In genomic region chr6:37314117-37314802, GRCh38 we compare ENCODE assay signal across 26 cellular contexts. TPM values are rescaled to one million over a fixed set of nuclear protein-coding genes. Genes with fewer than 3 reads are reported as not detected.
A peak's percentile ranks its signal among the peaks of the same experiment; 100 is the strongest.
DNase-seq lines count a peak whose midpoint lies in the region; ATAC-seq and TF ChIP-seq lines count a peak whose summit lies in the region.
"Had no signal": no experiment of that assay in that cellular context is flagged by ENCODE, and none has a peak within 500 bp of the region (broad histone marks: within the 10 kb centered on the region; RNA-seq: fewer than 3 reads in every experiment).

No MANE protein-coding gene starts in this region.

- peaks cover 7% of the 10 kb centered on the region for H3K4me1 Mint-ChIP-seq in T-helper 17 cell
- H3K4me1 Mint-ChIP-seq: H9 had no signal

- H3K9me2 ChIP-seq in hepatocyte (replicated peaks; ENCODE audit: insufficient read depth), result no peaks in the 10 kb centered on the region

- H4K20me1 ChIP-seq in hepatocyte (ENCODE audit: insufficient read depth, poor library complexity, severe bottlenecking), result no peaks in the 10 kb centered on the region

- no peak overlapping the region for H2AFZ ChIP-seq in hepatocyte
- H2AFZ ChIP-seq: parathyroid adenoma, PC-9 had no signal

- no peaks in the 10 kb centered on the region for H3K36me3 ChIP-seq in hepatocyte (replicated peaks; ENCODE audit: insufficient read depth, low read depth)
- H3K36me3 ChIP-seq: breast epithelium had no signal

- H3K27ac ChIP-seq in AG04450 (ENCODE audit: low read depth, low read length) (peak overlapping the region; percentile 49), hepatocyte (peak overlapping the region; percentile 56)
- H3K27ac ChIP-seq: breast epithelium, coronary artery, heart left ventricle, lower lobe of right lung, parathyroid adenoma, PC-9, right atrium auricular region, upper lobe of left lung had no signal

- H3K27me3 Mint-ChIP-seq in T-helper 17 cell, result no peaks in the 10 kb centered on the region
- H3K27me3 Mint-ChIP-seq: activated T-cell treated with anti-CD3 and anti-CD28 coated beads, Interleukin-2, amount 50 U/mL, for 24 hours had no signal

- TF ChIP-seq CTCF in AG04450 (IDR thresholded peaks at IDR 0.05; ENCODE audit: low read depth, low read length) (no peak), hepatocyte (IDR thresholded peaks at IDR 0.05; ENCODE audit: poor library complexity) (no peak)

- no peak overlapping the region for H3K4me2 ChIP-seq in hepatocyte
- H3K4me2 ChIP-seq: PC-9 had no signal

- H3K4me3 Mint-ChIP-seq in T-helper 17 cell, result no peak overlapping the region
- H3K4me3 Mint-ChIP-seq: activated T-cell treated with anti-CD3 and anti-CD28 coated beads, Interleukin-2, amount 50 U/mL, for 24 hours; H9 had no signal

- ATAC-seq in T-helper 17 cell, result no peak
- no peak for ATAC-seq in GM21723 (IDR thresholded peaks at IDR 0.05; ENCODE audit: unreplicated experiment)
- ATAC-seq in HG02642 (IDR thresholded peaks at IDR 0.05; ENCODE audit: poor library complexity, unreplicated experiment), result no peak
- ATAC-seq: esophagus mucosa had no signal

- H3K79me2 ChIP-seq in hepatocyte, result no peaks in the 10 kb centered on the region
- H3K79me2 ChIP-seq: parathyroid adenoma had no signal

- H3K9me3 ChIP-seq in AG04450 (ENCODE audit: control insufficient read depth, insufficient read depth, low read length) (no peaks in the 10 kb centered on the region), T-helper 17 cell (ENCODE audit: control insufficient read depth, low read length, poor library complexity, severe bottlenecking) (no peaks in the 10 kb centered on the region), hepatocyte (ENCODE audit: low read depth) (no peaks in the 10 kb centered on the region)
- H3K9me3 ChIP-seq: BLaER1 treated with 17β-estradiol and CSF1 and Interleukin-3, amounts not matched to agents 10 nM and 100 nM; breast epithelium; heart left ventricle; lower lobe of right lung; mucosa of descending colon; right atrium auricular region; upper lobe of left lung had no signal

- DNase-seq in AG04450 (ENCODE audit: low read depth, low spot score), result no peak
- DNase-seq in CMK (ENCODE audit: low read depth), result peak; percentile 74
- no peak for DNase-seq in T-helper 17 cell
- no peak for DNase-seq in hepatocyte (ENCODE audit: low spot score)
- no peak for DNase-seq in NK-92 treated with Interleukin-12 subunit alpha and Interleukin-12 subunit beta, amount 100 ng/mL, for 24 hours (lab: John Stamatoyannopoulos, UW)
- DNase-seq: amniotic stem cell; DMS79 treated with DMSO at 0.1 percent for 48 hours; effector memory CD4-positive, alpha-beta T cell; kidney glomerular epithelial cell; lower lobe of right lung; NCI-H1436 treated with DMSO at 0.1 percent for 48 hours; PC-9; Right ventricle myocardium superior had no signal

- WGBS in hepatocyte (ENCODE audit: low lambda C conversion rate, missing lambda C conversion rate), result 96% methylated on average over 10 of the region's 10 CpGs

- H3K27ac Mint-ChIP-seq in T-helper 17 cell, result peak overlapping the region; percentile 65

- no peaks in the 10 kb centered on the region for H3K27me3 ChIP-seq in AG04450 (ENCODE audit: control insufficient read depth, insufficient read depth, low read length)
- H3K27me3 ChIP-seq in hepatocyte, result no peaks in the 10 kb centered on the region
- H3K27me3 ChIP-seq: BLaER1 treated with 17β-estradiol and CSF1 and Interleukin-3, amounts not matched to agents 10 nM and 100 nM; breast epithelium; heart left ventricle; right atrium auricular region; upper lobe of left lung had no signal

- CTCF ChIA-PET in AG04450 (lab: Charles Lee), result interaction anchor here (0.5 to 4.3 kb wide), 4 partner anchors 9 to 403 kb away, joined by 3 to 34 read pairs (median 8); no protein-coding TSS in a partner anchor

- peaks cover 6% of the 10 kb centered on the region for H3K36me3 Mint-ChIP-seq in T-helper 17 cell (ENCODE audit: low read depth)

- POLR2A ChIA-PET in AG04450 (lab: Yijun Ruan, JAX), result no interaction called here

- H3K4me1 ChIP-seq in hepatocyte (ENCODE audit: insufficient read depth), result peaks cover 17% of the 10 kb centered on the region
- H3K4me1 ChIP-seq: breast epithelium, lower lobe of right lung, parathyroid adenoma, upper lobe of left lung had no signal

- H3K4me3 ChIP-seq in AG04450 (ENCODE audit: low read depth, low read length) (no peak overlapping the region), hepatocyte (no peak overlapping the region)
- H3K4me3 ChIP-seq: BLaER1 treated with 17β-estradiol and CSF1 and Interleukin-3, amounts not matched to agents 10 nM and 100 nM; breast epithelium; coronary artery; heart left ventricle; lower lobe of right lung; mucosa of descending colon; PC-9; right atrium auricular region; upper lobe of left lung had no signal

RNA-seq across cellular contexts. Expression of gene RNF8, which starts 39.5 kb away (rescaled TPM):
- polyA plus RNA-seq in AG04450 (2011; rRNA removed) (20.1 and 26.3 TPM in 2 replicates), hepatocyte (24.4 and 30.8 TPM in 2 replicates)
- 10.2 and 11.7 TPM in 2 replicates for polyA minus RNA-seq in AG04450 (2011; rRNA and poly(A)+ RNA removed)
- total RNA-seq in T-helper 17 cell (10 to 100 TPM in 1 of 2 donors, 1 to 10 TPM in 1; 8.5 to 12.0 TPM), hepatocyte (25.1 and 30.6 TPM in 2 replicates)

RNA-seq across cellular contexts. Expression of gene TMEM217, which starts 56.3 kb away (rescaled TPM):
- 7.7 and 7.8 TPM in 2 replicates for polyA plus RNA-seq in AG04450 (2011; rRNA removed)
- polyA minus RNA-seq in AG04450 (2011; rRNA and poly(A)+ RNA removed), result 4.0 and 7.6 TPM in 2 replicates
- 1 to 10 TPM in 1 of 2 donors, under 1 TPM in 1; 0.37 to 2.0 TPM for total RNA-seq in T-helper 17 cell
- total RNA-seq in hepatocyte, result 0.87 and 2.7 TPM in 2 replicates
- polyA plus RNA-seq in hepatocyte, result 2.1 and 4.8 TPM in 2 replicates
- total RNA-seq: Right ventricle myocardium superior had no signal

RNA-seq across cellular contexts. Expression of gene TBC1D22B, which starts 56.7 kb away (rescaled TPM):
- polyA plus RNA-seq in AG04450 (2011; rRNA removed), result 9.7 and 9.8 TPM in 2 replicates
- 7.5 and 8.7 TPM in 2 replicates for polyA minus RNA-seq in AG04450 (2011; rRNA and poly(A)+ RNA removed)
- total RNA-seq in T-helper 17 cell, result 10 to 100 TPM; 11.2 to 11.9 TPM
- 8.2 and 9.0 TPM in 2 replicates for total RNA-seq in hepatocyte
- 5.2 and 8.9 TPM in 2 replicates for polyA plus RNA-seq in hepatocyte
